Comparison of ENCODE assay signal across 8 cellular contexts in genomic region chr10:92677708-92678107, GRCh38.
"Had no signal": no experiment of that assay in that cellular context is flagged by ENCODE, and none has a peak within 500 bp of the region (broad histone marks: within the 10 kb centered on the region; RNA-seq: fewer than 3 reads in every experiment).

No MANE protein-coding gene starts in this region.

- H3K4me2 ChIP-seq: KMS-11 had no signal

- H3K9ac ChIP-seq: KMS-11 had no signal

- H3K27ac Mint-ChIP-seq: IgD-negative memory B cell had no signal

- DNase-seq: IMR-90, KBM-7, KG1 had no signal

- H3K27ac ChIP-seq: HL-60, KMS-11 had no signal

- H3K36me3 Mint-ChIP-seq: IgD-negative memory B cell had no signal

- ATAC-seq: HepG2 had no signal

- H3K9me3 Mint-ChIP-seq: IgD-negative memory B cell had no signal

- FAIRE-seq: HepG2, HTR-8/SVneo had no signal
